Comparison of ENCODE assay signal across 10 cellular contexts in the genomic region with DNA sequence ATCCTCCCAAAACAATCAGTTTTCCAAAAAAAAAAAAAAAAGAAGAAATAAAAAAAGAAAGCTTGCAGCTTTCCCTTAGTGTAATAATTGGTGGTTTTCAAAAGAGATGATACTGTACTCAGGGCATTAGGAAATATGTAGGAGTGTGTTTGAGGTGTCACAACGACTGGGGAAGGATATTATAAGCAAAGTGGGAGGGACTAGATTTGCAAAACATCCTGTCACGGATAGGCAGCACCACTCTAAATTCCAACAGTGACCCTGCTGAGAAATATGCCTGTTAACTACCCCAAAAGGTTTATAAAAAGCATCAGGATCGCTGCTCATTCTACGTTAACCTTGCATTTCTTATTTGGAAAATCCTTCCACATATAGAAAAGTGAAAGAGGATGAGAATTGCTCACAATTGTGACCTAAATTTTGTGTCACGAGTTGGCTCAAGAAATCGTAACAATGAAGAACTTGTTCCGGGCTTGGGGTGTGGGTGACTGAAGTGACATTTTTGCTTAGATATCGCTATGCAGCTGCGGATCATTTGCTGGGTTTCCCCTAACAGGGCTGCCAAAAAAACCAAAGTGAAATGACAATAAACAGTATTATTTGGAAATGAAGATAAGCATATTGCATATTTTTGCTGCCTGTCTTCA. TPM values are rescaled to one million over a fixed set of nuclear protein-coding genes. Genes with fewer than 3 reads are reported as not detected.
DNase-seq lines count a peak whose midpoint lies in the region; TF ChIP-seq lines count a peak whose summit lies in the region.
"Had no signal": no experiment of that assay in that cellular context is flagged by ENCODE, and none has a peak within 500 bp of the region (broad histone marks: within the 10 kb centered on the region; RNA-seq: fewer than 3 reads in every experiment).

No MANE protein-coding gene starts in this region.

- peak overlapping the region; percentile 2 to 65 for H3K27ac ChIP-seq in right atrium auricular region
- H3K27ac ChIP-seq in substantia nigra (ENCODE audit: low read depth, low read length, poor library complexity, severe bottlenecking), result peak overlapping the region; percentile 26
- H3K27ac ChIP-seq: A549 had no signal

- H3K4me3 ChIP-seq in right atrium auricular region, result no peak overlapping the region
- H3K4me3 ChIP-seq: A549 had no signal

- H3K27me3 Mint-ChIP-seq in activated CD4-positive, alpha-beta T cell treated with anti-CD3 and anti-CD28 coated beads, Interleukin-2, amount 10 ng/mL, durations not matched to agents 7 days and 5 days, result no peaks in the 10 kb centered on the region
- H3K27me3 Mint-ChIP-seq in activated naive CD8-positive, alpha-beta T cell treated with anti-CD3 and anti-CD28 coated beads for 36 hours, result no peaks in the 10 kb centered on the region

- H3K4me3 Mint-ChIP-seq in activated CD4-positive, alpha-beta T cell treated with anti-CD3 and anti-CD28 coated beads, Interleukin-2, amount 10 ng/mL, durations not matched to agents 7 days and 5 days, result no peak overlapping the region
- peak overlapping the region; percentile 22 for H3K4me3 Mint-ChIP-seq in activated naive CD8-positive, alpha-beta T cell treated with anti-CD3 and anti-CD28 coated beads for 36 hours

- peak overlapping the region; percentile 3 for H3K27ac Mint-ChIP-seq in activated CD4-positive, alpha-beta T cell treated with anti-CD3 and anti-CD28 coated beads, Interleukin-2, amount 10 ng/mL, durations not matched to agents 7 days and 5 days
- peak overlapping the region; percentile 68 for H3K27ac Mint-ChIP-seq in activated naive CD8-positive, alpha-beta T cell treated with anti-CD3 and anti-CD28 coated beads for 36 hours

- no peak for DNase-seq in activated CD4-positive, alpha-beta T cell treated with anti-CD3 and anti-CD28 coated beads, Interleukin-2, amount 10 ng/mL, durations not matched to agents 7 days and 5 days
- no peak for DNase-seq in activated CD4-positive, alpha-beta T cell treated with anti-CD3 and anti-CD28 coated beads, Interleukin-2, amount 50 U/mL, for 4 hours
- DNase-seq in activated naive CD8-positive, alpha-beta T cell treated with anti-CD3 and anti-CD28 coated beads for 36 hours, result no peak
- DNase-seq in right atrium auricular region (ENCODE audit: low spot score), result no peak
- DNase-seq in substantia nigra (lab: John Stamatoyannopoulos, UW), result peak in 2 of 49 donors; percentile 23 to 30
- no peak for DNase-seq in activated CD4-positive, CD25-positive, alpha-beta regulatory T cell (lab: John Stamatoyannopoulos, UW)
- DNase-seq in stimulated activated CD4-positive, alpha-beta T cell treated with anti-CD3 and anti-CD28 coated beads, Interleukin-12 subunit alpha, Interleukin-12 subunit beta, amount 100 ng/mL, for 4 hours, result no peak
- no peak for DNase-seq in NCI-H1092 treated with DMSO at 0.1 percent for 48 hours (lab: John Stamatoyannopoulos, UW)
- DNase-seq: kidney had no signal

- POLR2A ChIA-PET in activated CD4-positive, alpha-beta T cell treated with anti-CD3 and anti-CD28 coated beads, Interleukin-2, amount 10 ng/mL, durations not matched to agents 7 days and 5 days (lab: Charles Lee), result no interaction called here

- no peak for TF ChIP-seq CTCF in right atrium auricular region (IDR thresholded peaks at IDR 0.05)

- H3K9me3 ChIP-seq in right atrium auricular region, result no peaks in the 10 kb centered on the region
- H3K9me3 ChIP-seq: A549 had no signal

- peaks cover 0 to 80% of the 10 kb centered on the region in 2 donors for H3K4me1 ChIP-seq in right atrium auricular region

- H3K36me3 Mint-ChIP-seq in activated CD4-positive, alpha-beta T cell treated with anti-CD3 and anti-CD28 coated beads, Interleukin-2, amount 10 ng/mL, durations not matched to agents 7 days and 5 days (ENCODE audit: low read depth), result peaks cover 65% of the 10 kb centered on the region
- H3K36me3 Mint-ChIP-seq in activated naive CD8-positive, alpha-beta T cell treated with anti-CD3 and anti-CD28 coated beads for 36 hours, result peaks cover 43% of the 10 kb centered on the region

- H3K36me3 ChIP-seq in right atrium auricular region, result no peaks in the 10 kb centered on the region

- no peaks in the 10 kb centered on the region for H3K27me3 ChIP-seq in right atrium auricular region

- peaks cover 71% of the 10 kb centered on the region for H3K4me1 Mint-ChIP-seq in activated CD4-positive, alpha-beta T cell treated with anti-CD3 and anti-CD28 coated beads, Interleukin-2, amount 10 ng/mL, durations not matched to agents 7 days and 5 days
- H3K4me1 Mint-ChIP-seq in activated naive CD8-positive, alpha-beta T cell treated with anti-CD3 and anti-CD28 coated beads for 36 hours, result peaks cover 79% of the 10 kb centered on the region

- CTCF ChIA-PET in activated CD4-positive, alpha-beta T cell treated with anti-CD3 and anti-CD28 coated beads, Interleukin-2, amount 10 ng/mL, durations not matched to agents 7 days and 5 days (lab: Charles Lee), result no interaction called here

- H3K9me3 Mint-ChIP-seq in activated CD4-positive, alpha-beta T cell treated with anti-CD3 and anti-CD28 coated beads, Interleukin-2, amount 10 ng/mL, durations not matched to agents 7 days and 5 days, result no peaks in the 10 kb centered on the region
- no peaks in the 10 kb centered on the region for H3K9me3 Mint-ChIP-seq in activated naive CD8-positive, alpha-beta T cell treated with anti-CD3 and anti-CD28 coated beads for 36 hours

RNA-seq across cellular contexts. Expression of gene N4BP1, which starts 51.6 kb away (rescaled TPM):
- 10 to 100 TPM; 65.1 to 92.9 TPM for total RNA-seq in activated CD4-positive, alpha-beta T cell treated with anti-CD3 and anti-CD28 coated beads, Interleukin-2, amount 10 ng/mL, durations not matched to agents 7 days and 5 days
- total RNA-seq in activated naive CD8-positive, alpha-beta T cell treated with anti-CD3 and anti-CD28 coated beads for 36 hours, result 10 to 100 TPM; 39.0 to 40.4 TPM
- 10 to 100 TPM; 12.3 to 15.0 TPM for total RNA-seq in right atrium auricular region
